16 cellular contexts compared by ENCODE assay signal in genomic region chr3:131892331-131892730, GRCh38.
"Had no signal": no experiment of that assay in that cellular context is flagged by ENCODE, and none has a peak within 500 bp of the region (broad histone marks: within the 10 kb centered on the region; RNA-seq: fewer than 3 reads in every experiment).

No MANE protein-coding gene starts in this region.

- H3K27me3 Mint-ChIP-seq: activated naive CD8-positive, alpha-beta T cell treated with anti-CD3 and anti-CD28 coated beads for 36 hours had no signal

- H3K36me3 ChIP-seq: ovary, sigmoid colon, stomach had no signal

- H3K27ac ChIP-seq: body of pancreas, epithelial cell of prostate, ovary, sigmoid colon, stomach, testis had no signal

- H3K4me1 Mint-ChIP-seq: activated naive CD8-positive, alpha-beta T cell treated with anti-CD3 and anti-CD28 coated beads for 36 hours had no signal

- DNase-seq: activated CD4-positive, alpha-beta T cell treated with anti-CD3 and anti-CD28 coated beads for 48 hours; activated naive CD8-positive, alpha-beta T cell treated with anti-CD3 and anti-CD28 coated beads for 36 hours; amygdala; body of pancreas; central memory CD4-positive, alpha-beta T cell; cortex of kidney; effector CD8-positive, alpha-beta T cell; ovary; sigmoid colon; stimulated activated CD4-positive, alpha-beta T cell treated with anti-CD3 and anti-CD28 coated beads, Interleukin-1b, Interleukin-23, amount 100 ng/mL, for 48 hours; stomach; T-helper 2 cell; testis had no signal

- H3K4me3 ChIP-seq: body of pancreas, lung, ovary, sigmoid colon, stomach, testis had no signal

- H3K27me3 ChIP-seq: body of pancreas, ovary, sigmoid colon, stomach, testis had no signal

- H3K36me3 Mint-ChIP-seq: activated naive CD8-positive, alpha-beta T cell treated with anti-CD3 and anti-CD28 coated beads for 36 hours had no signal

- H3K4me1 ChIP-seq: body of pancreas, sigmoid colon, stomach, testis had no signal

- H3K27ac Mint-ChIP-seq: activated naive CD8-positive, alpha-beta T cell treated with anti-CD3 and anti-CD28 coated beads for 36 hours; WTC11 had no signal

- H3K9me3 Mint-ChIP-seq: activated naive CD8-positive, alpha-beta T cell treated with anti-CD3 and anti-CD28 coated beads for 36 hours had no signal

- H3K9me3 ChIP-seq: body of pancreas, ovary, testis had no signal

- H3K4me3 Mint-ChIP-seq: activated naive CD8-positive, alpha-beta T cell treated with anti-CD3 and anti-CD28 coated beads for 36 hours; WTC11 had no signal
